In genomic region chr19:14375055-14375581, GRCh38 we compare ENCODE assay signal across 9 cellular contexts. TPM values are rescaled to one million over a fixed set of nuclear protein-coding genes. Genes with fewer than 3 reads are reported as not detected.
DNase-seq lines count a peak whose midpoint lies in the region; ATAC-seq and TF ChIP-seq lines count a peak whose summit lies in the region.
"Had no signal": no experiment of that assay in that cellular context is flagged by ENCODE, and none has a peak within 500 bp of the region (broad histone marks: within the 10 kb centered on the region; RNA-seq: fewer than 3 reads in every experiment).

No MANE protein-coding gene starts in this region.

- peak overlapping the region; percentile 17 for H3K4me3 ChIP-seq in CD8-positive, alpha-beta T cell (ENCODE audit: low read depth, low read length)
- H3K4me3 ChIP-seq in OCI-LY3 (ENCODE audit: low read length) (peak overlapping the region; percentile 38), mesenchymal stem cell (ENCODE audit: insufficient read depth in 1 of 2, low read depth in 1 of 2, low read length in 2 of 2) (no peak overlapping the region), uterus (no peak overlapping the region)

- no peak overlapping the region for H2AK5ac ChIP-seq in mesenchymal stem cell (ENCODE audit: low read length, severe bottlenecking)

- peaks cover 76% of the 10 kb centered on the region for H3K4me1 ChIP-seq in CD8-positive, alpha-beta T cell (ENCODE audit: insufficient read depth, low read length)
- H3K4me1 ChIP-seq in OCI-LY3 (ENCODE audit: low read length) (peaks cover 35% of the 10 kb centered on the region), mesenchymal stem cell (ENCODE audit: control insufficient read depth, insufficient read depth, low read depth, low read length) (peaks cover 6% of the 10 kb centered on the region), uterus (peaks cover 8 to 21% of the 10 kb centered on the region in 2 donors)

- peak overlapping the region; percentile 69 for H3K4me2 ChIP-seq in OCI-LY3 (ENCODE audit: low read length)
- no peak overlapping the region for H3K4me2 ChIP-seq in mesenchymal stem cell (ENCODE audit: low read length, poor library complexity, severe bottlenecking)

- no peak overlapping the region for H4K91ac ChIP-seq in mesenchymal stem cell (ENCODE audit: low read length)

- POLR2A ChIA-PET in CD8-positive, alpha-beta T cell (lab: Charles Lee): interaction anchor here (1.2 to 2.9 kb wide), 6 partner anchors 9 to 343 kb away, joined by 3 to 15 read pairs (median 6); partner anchors contain the start of gene IL27RA

- H4K20me1 ChIP-seq in OCI-LY3 (ENCODE audit: insufficient read depth, low read length): no peaks in the 10 kb centered on the region

- ATAC-seq in CD8-positive, alpha-beta T cell: peak; percentile 78
- no peak for ATAC-seq in GM19467 (IDR thresholded peaks at IDR 0.05; ENCODE audit: unreplicated experiment)

- no peak overlapping the region for H2BK120ac ChIP-seq in mesenchymal stem cell (ENCODE audit: low read depth, low read length)

- H3K14ac ChIP-seq in mesenchymal stem cell (ENCODE audit: low read length in 2 of 2): peak overlapping the region in 1 of 2 experiments; percentile 20

- peak overlapping the region; percentile 61 for H3K4me3 Mint-ChIP-seq in CD8-positive, alpha-beta T cell
- peak overlapping the region; percentile 68 for H3K4me3 Mint-ChIP-seq in activated naive CD4-positive, alpha-beta T cell treated with anti-CD3 and anti-CD28 coated beads, Interleukin-2, amount 50 U/mL, for 24 hours

- H3K27ac Mint-ChIP-seq in CD8-positive, alpha-beta T cell: peak overlapping the region; percentile 99
- peak overlapping the region; percentile 97 for H3K27ac Mint-ChIP-seq in activated naive CD4-positive, alpha-beta T cell treated with anti-CD3 and anti-CD28 coated beads, Interleukin-2, amount 50 U/mL, for 24 hours

- intact Hi-C loops in CD8-positive, alpha-beta T cell (cut with DNase I, micrococcal nuclease): loop anchor here (1.0 to 2.0 kb wide), 2 partner anchors 9 to 528 kb away; no protein-coding TSS in a partner anchor
- intact Hi-C loops in uterus (cut with DNase I; ENCODE audit: low total_unique reads): no loop called here

- no peak overlapping the region for H3K23ac ChIP-seq in mesenchymal stem cell (ENCODE audit: low read length in 2 of 2)

- peak in 6 of 7 experiments; percentile 69 to 90 (median 78) for DNase-seq in CD8-positive, alpha-beta T cell
- DNase-seq in mesenchymal stem cell (no peak), uterus (peak in 1 of 2 donors; percentile 56), kidney tubule cell (ENCODE audit: low spot score) (no peak), COR-L47 (lab: John Stamatoyannopoulos, UW) (no peak)

- no peaks in the 10 kb centered on the region for H3K27me3 Mint-ChIP-seq in CD8-positive, alpha-beta T cell (ENCODE audit: low read depth)
- no peaks in the 10 kb centered on the region for H3K27me3 Mint-ChIP-seq in activated naive CD4-positive, alpha-beta T cell treated with anti-CD3 and anti-CD28 coated beads, Interleukin-2, amount 50 U/mL, for 24 hours

- no peak overlapping the region for H2BK15ac ChIP-seq in mesenchymal stem cell (ENCODE audit: low read depth, poor library complexity, severe bottlenecking)

- no peak for TF ChIP-seq CTCF in CD8-positive, alpha-beta T cell (IDR thresholded peaks at IDR 0.05)
- TF ChIP-seq CTCF in OCI-LY3 (IDR thresholded peaks at IDR 0.05; ENCODE audit: low read depth, low read length) (no peak), uterus (IDR thresholded peaks at IDR 0.05) (no peak)

- no peak overlapping the region for H3K4ac ChIP-seq in mesenchymal stem cell (ENCODE audit: low read depth in 1 of 2, low read length in 2 of 2)

- peaks cover under 1% of the 10 kb centered on the region for H3K36me3 Mint-ChIP-seq in CD8-positive, alpha-beta T cell
- no peaks in the 10 kb centered on the region for H3K36me3 Mint-ChIP-seq in activated naive CD4-positive, alpha-beta T cell treated with anti-CD3 and anti-CD28 coated beads, Interleukin-2, amount 50 U/mL, for 24 hours

- H3K9me3 Mint-ChIP-seq in CD8-positive, alpha-beta T cell: no peaks in the 10 kb centered on the region
- no peaks in the 10 kb centered on the region for H3K9me3 Mint-ChIP-seq in activated naive CD4-positive, alpha-beta T cell treated with anti-CD3 and anti-CD28 coated beads, Interleukin-2, amount 50 U/mL, for 24 hours

- 76% methylated on average over 6 of the region's 12 CpGs for WGBS in mesenchymal stem cell

- peak overlapping the region; percentile 7 to 68 for H3K18ac ChIP-seq in mesenchymal stem cell (ENCODE audit: low read depth in 1 of 2, low read length in 2 of 2)

- H3K79me2 ChIP-seq in OCI-LY3 (ENCODE audit: low read length): peaks cover under 1% of the 10 kb centered on the region; the same call in 1 of the 2 replicates

- no peak for TF ChIP-seq POLR2A in uterus (IDR thresholded peaks at IDR 0.05)

- H4K8ac ChIP-seq in mesenchymal stem cell (ENCODE audit: low read length): peak overlapping the region; percentile 14

- H2AFZ ChIP-seq in OCI-LY3 (ENCODE audit: low read depth, low read length) (peak overlapping the region; percentile 75), mesenchymal stem cell (ENCODE audit: low read depth, low read length) (no peak overlapping the region)

- peak overlapping the region; percentile 44; the same call in 1 of the 2 replicates for H3K9ac ChIP-seq in OCI-LY3 (ENCODE audit: low read length)
- peak overlapping the region; percentile 66 for H3K9ac ChIP-seq in mesenchymal stem cell (ENCODE audit: low read length)

- peaks cover 65% of the 10 kb centered on the region for H3K4me1 Mint-ChIP-seq in CD8-positive, alpha-beta T cell (ENCODE audit: low read depth)
- peaks cover 67% of the 10 kb centered on the region for H3K4me1 Mint-ChIP-seq in activated naive CD4-positive, alpha-beta T cell treated with anti-CD3 and anti-CD28 coated beads, Interleukin-2, amount 50 U/mL, for 24 hours

- H3K79me1 ChIP-seq in mesenchymal stem cell (replicated peaks; ENCODE audit: low read length, poor library complexity, severe bottlenecking): no peaks in the 10 kb centered on the region

- H2BK12ac ChIP-seq in mesenchymal stem cell (ENCODE audit: low read length in 2 of 2): peak overlapping the region in 1 of 2 experiments; percentile 87

- no peak overlapping the region for H2BK5ac ChIP-seq in mesenchymal stem cell (ENCODE audit: low read depth, low read length, poor library complexity, severe bottlenecking)

- H3K27me3 ChIP-seq in CD8-positive, alpha-beta T cell (ENCODE audit: insufficient read depth, low read length): no peaks in the 10 kb centered on the region
- no peaks in the 10 kb centered on the region for H3K27me3 ChIP-seq in OCI-LY3 (ENCODE audit: low read depth, low read length)
- H3K27me3 ChIP-seq in mesenchymal stem cell (ENCODE audit: control insufficient read depth in 1 of 2, insufficient read depth in 1 of 2, low read length in 2 of 2): no peaks in the 10 kb centered on the region
- H3K27me3 ChIP-seq in uterus: no peaks in the 10 kb centered on the region

- no peaks in the 10 kb centered on the region for H3K36me3 ChIP-seq in CD8-positive, alpha-beta T cell (ENCODE audit: insufficient read depth, low read length)
- H3K36me3 ChIP-seq in OCI-LY3 (replicated peaks; ENCODE audit: low read depth, low read length): no peaks in the 10 kb centered on the region
- no peaks in the 10 kb centered on the region for H3K36me3 ChIP-seq in mesenchymal stem cell (ENCODE audit: control insufficient read depth in 1 of 2, insufficient read depth in 2 of 2, low read depth in 1 of 2, low read length in 2 of 2)
- H3K36me3 ChIP-seq in uterus: no peaks in the 10 kb centered on the region

- peak overlapping the region; percentile 100 for H3K27ac ChIP-seq in CD8-positive, alpha-beta T cell (ENCODE audit: low read depth, low read length)
- H3K27ac ChIP-seq in OCI-LY3 (ENCODE audit: low read length) (peak overlapping the region; percentile 33), mesenchymal stem cell (ENCODE audit: low read length, poor library complexity, severe bottlenecking) (no peak overlapping the region), uterus (peak overlapping the region; percentile 88 to 97)
- H3K27ac ChIP-seq: VCaP had no signal

- CTCF ChIA-PET in CD8-positive, alpha-beta T cell (lab: Charles Lee): interaction anchor here (0.6 to 2.1 kb wide), 3 partner anchors 15 to 71 kb away, joined by 3 to 10 read pairs (median 8); no protein-coding TSS in a partner anchor

- no peaks in the 10 kb centered on the region for H3K9me3 ChIP-seq in CD8-positive, alpha-beta T cell (ENCODE audit: low read length)
- H3K9me3 ChIP-seq in OCI-LY3 (ENCODE audit: insufficient read depth, low read length) (no peaks in the 10 kb centered on the region), mesenchymal stem cell (ENCODE audit: control insufficient read depth, low read length) (no peaks in the 10 kb centered on the region), uterus (no peaks in the 10 kb centered on the region)

RNA-seq across cellular contexts. Expression of gene ADGRE5, which starts 6.1 kb away (rescaled TPM):
- 100 to 1,000 TPM; 822 to 834 TPM for total RNA-seq in CD8-positive, alpha-beta T cell
- polyA plus RNA-seq in mesenchymal stem cell (2013, experiment 1 of 2): 48.9 TPM
- polyA plus RNA-seq in mesenchymal stem cell (2013, experiment 2 of 2): 49.7 TPM
- 100 to 1,000 TPM in 1 of 4 donors, 10 to 100 TPM in 3; 32.1 to 217 (median 57.7) TPM for total RNA-seq in uterus

RNA-seq across cellular contexts. Expression of gene DDX39A, which starts 44.0 kb away (rescaled TPM):
- 100 to 1,000 TPM; 342 to 372 TPM for total RNA-seq in CD8-positive, alpha-beta T cell
- 46.7 TPM for polyA plus RNA-seq in mesenchymal stem cell (2013, experiment 1 of 2)
- 46.1 TPM for polyA plus RNA-seq in mesenchymal stem cell (2013, experiment 2 of 2)
- total RNA-seq in uterus: 10 to 100 TPM; 41.3 to 91.2 (median 52.8) TPM

RNA-seq across cellular contexts. Expression of gene PKN1, which starts 58.0 kb away (rescaled TPM):
- 100 to 1,000 TPM; 152 to 158 TPM for total RNA-seq in CD8-positive, alpha-beta T cell
- 75.4 TPM for polyA plus RNA-seq in mesenchymal stem cell (2013, experiment 1 of 2)
- 74.2 TPM for polyA plus RNA-seq in mesenchymal stem cell (2013, experiment 2 of 2)
- 100 to 1,000 TPM in 1 of 4 donors, 10 to 100 TPM in 3; 56.2 to 129 (median 82.4) TPM for total RNA-seq in uterus

Comparison
In these comparisons a context has a peak if more than half of its experiments do, and no peak if none do; other contexts are left out.
1. DNase-seq: peak in CD8-positive, alpha-beta T cell (6 of 7); none in mesenchymal stem cell (single experiment), kidney tubule cell (single experiment) and COR-L47 (single experiment).
2. H3K4me3 ChIP-seq: peak in CD8-positive, alpha-beta T cell (single experiment) and OCI-LY3 (single experiment); none in mesenchymal stem cell (0 of 2) and uterus (0 of 2).